In genomic region chr13:95382906-95383305, GRCh38 we compare ENCODE assay signal across 22 cellular contexts.
DNase-seq lines count a peak whose midpoint lies in the region; ATAC-seq and TF ChIP-seq lines count a peak whose summit lies in the region.
"Had no signal": no experiment of that assay in that cellular context is flagged by ENCODE, and none has a peak within 500 bp of the region (broad histone marks: within the 10 kb centered on the region; RNA-seq: fewer than 3 reads in every experiment).

No MANE protein-coding gene starts in this region.

- POLR2A ChIA-PET in activated CD4-positive, alpha-beta T cell treated with anti-CD3 and anti-CD28 coated beads, Interleukin-2, amount 10 ng/mL, durations not matched to agents 7 days and 5 days (lab: Charles Lee), result no interaction called here

- no peaks in the 10 kb centered on the region for H3K27me3 Mint-ChIP-seq in activated CD4-positive, alpha-beta T cell treated with anti-CD3 and anti-CD28 coated beads, Interleukin-2, amount 10 ng/mL, durations not matched to agents 7 days and 5 days

- no peak overlapping the region for H3K4me3 Mint-ChIP-seq in activated CD4-positive, alpha-beta T cell treated with anti-CD3 and anti-CD28 coated beads, Interleukin-2, amount 10 ng/mL, durations not matched to agents 7 days and 5 days
- H3K4me3 Mint-ChIP-seq: B cell; CD8-positive, alpha-beta memory T cell; H9; IgD-negative memory B cell had no signal

- peaks cover 6% of the 10 kb centered on the region for H3K4me1 Mint-ChIP-seq in activated CD4-positive, alpha-beta T cell treated with anti-CD3 and anti-CD28 coated beads, Interleukin-2, amount 10 ng/mL, durations not matched to agents 7 days and 5 days

- no peak for TF ChIP-seq CTCF in epithelial cell of proximal tubule (conservative IDR thresholded peaks at IDR 0.05; ENCODE audit: low read depth, low read length)

- peak overlapping the region; percentile 72 for H3K27ac Mint-ChIP-seq in activated CD4-positive, alpha-beta T cell treated with anti-CD3 and anti-CD28 coated beads, Interleukin-2, amount 10 ng/mL, durations not matched to agents 7 days and 5 days
- H3K27ac Mint-ChIP-seq: B cell; CD8-positive, alpha-beta memory T cell; H9; IgD-negative memory B cell had no signal

- no peaks in the 10 kb centered on the region for H3K36me3 Mint-ChIP-seq in activated CD4-positive, alpha-beta T cell treated with anti-CD3 and anti-CD28 coated beads, Interleukin-2, amount 10 ng/mL, durations not matched to agents 7 days and 5 days (ENCODE audit: low read depth)
- H3K36me3 Mint-ChIP-seq: CD8-positive, alpha-beta memory T cell; IgD-negative memory B cell had no signal

- no peak for DNase-seq in activated CD4-positive, alpha-beta T cell treated with anti-CD3 and anti-CD28 coated beads, Interleukin-2, amount 10 ng/mL, durations not matched to agents 7 days and 5 days
- no peak for DNase-seq in activated CD4-positive, alpha-beta T cell treated with anti-CD3 and anti-CD28 coated beads, Interleukin-2, amount 50 U/mL, for 4 hours
- DNase-seq in epithelial cell of proximal tubule (ENCODE audit: low read depth) (peak; percentile 37), renal cortical epithelial cell (ENCODE audit: low read depth) (peak; percentile 53)
- no peak for DNase-seq in stimulated activated CD4-positive, alpha-beta T cell treated with anti-CD3 and anti-CD28 coated beads, Interleukin-2, amount 100 ng/mL, for 24 hours
- DNase-seq in activated T-cell treated with anti-CD3 and anti-CD28 coated beads, Interleukin-2, amount 50 U/mL, for 48 hours, result no peak
- DNase-seq: Calu3; CD8-positive, alpha-beta memory T cell; DMS79 treated with DMSO at 0.1 percent for 48 hours; GM23248; H9; NCI-H1048; NCI-H1417; NCI-H1694; NCI-H2029 treated with DMSO at 0.1 percent for 48 hours; NCI-H446 treated with DMSO at 0.1 percent for 48 hours; NCI-H526; SHP77 treated with DMSO at 0.1 percent for 48 hours had no signal

- peak; percentile 31 for ATAC-seq in HG03342 (IDR thresholded peaks at IDR 0.05; ENCODE audit: unreplicated experiment)
- ATAC-seq in GM19035 (IDR thresholded peaks at IDR 0.05; ENCODE audit: unreplicated experiment), result no peak

- H3K4me3 ChIP-seq in epithelial cell of proximal tubule (ENCODE audit: low read depth, low read length), result no peak overlapping the region
- H3K4me3 ChIP-seq: GM23248 had no signal

- CTCF ChIA-PET in activated CD4-positive, alpha-beta T cell treated with anti-CD3 and anti-CD28 coated beads, Interleukin-2, amount 10 ng/mL, durations not matched to agents 7 days and 5 days (lab: Charles Lee), result interaction anchor here (0.9 to 3.6 kb wide), 2 partner anchors 17 to 194 kb away, joined by 3 to 20 read pairs; no protein-coding TSS in a partner anchor

- H3K9me3 Mint-ChIP-seq in activated CD4-positive, alpha-beta T cell treated with anti-CD3 and anti-CD28 coated beads, Interleukin-2, amount 10 ng/mL, durations not matched to agents 7 days and 5 days, result no peaks in the 10 kb centered on the region
- H3K9me3 Mint-ChIP-seq: CD8-positive, alpha-beta memory T cell; IgD-negative memory B cell had no signal

Comparison
In these comparisons a context has a peak if more than half of its experiments do, and no peak if none do; other contexts are left out.
1. DNase-seq: peak in epithelial cell of proximal tubule (single experiment) and renal cortical epithelial cell (single experiment); none in activated CD4-positive, alpha-beta T cell treated with anti-CD3 and anti-CD28 coated beads, Interleukin-2, amount 10 ng/mL, durations not matched to agents 7 days and 5 days (single experiment), activated CD4-positive, alpha-beta T cell treated with anti-CD3 and anti-CD28 coated beads, Interleukin-2, amount 50 U/mL, for 4 hours (0 of 2), stimulated activated CD4-positive, alpha-beta T cell treated with anti-CD3 and anti-CD28 coated beads, Interleukin-2, amount 100 ng/mL, for 24 hours (0 of 2) and activated T-cell treated with anti-CD3 and anti-CD28 coated beads, Interleukin-2, amount 50 U/mL, for 48 hours (0 of 2).